In the genomic region with DNA sequence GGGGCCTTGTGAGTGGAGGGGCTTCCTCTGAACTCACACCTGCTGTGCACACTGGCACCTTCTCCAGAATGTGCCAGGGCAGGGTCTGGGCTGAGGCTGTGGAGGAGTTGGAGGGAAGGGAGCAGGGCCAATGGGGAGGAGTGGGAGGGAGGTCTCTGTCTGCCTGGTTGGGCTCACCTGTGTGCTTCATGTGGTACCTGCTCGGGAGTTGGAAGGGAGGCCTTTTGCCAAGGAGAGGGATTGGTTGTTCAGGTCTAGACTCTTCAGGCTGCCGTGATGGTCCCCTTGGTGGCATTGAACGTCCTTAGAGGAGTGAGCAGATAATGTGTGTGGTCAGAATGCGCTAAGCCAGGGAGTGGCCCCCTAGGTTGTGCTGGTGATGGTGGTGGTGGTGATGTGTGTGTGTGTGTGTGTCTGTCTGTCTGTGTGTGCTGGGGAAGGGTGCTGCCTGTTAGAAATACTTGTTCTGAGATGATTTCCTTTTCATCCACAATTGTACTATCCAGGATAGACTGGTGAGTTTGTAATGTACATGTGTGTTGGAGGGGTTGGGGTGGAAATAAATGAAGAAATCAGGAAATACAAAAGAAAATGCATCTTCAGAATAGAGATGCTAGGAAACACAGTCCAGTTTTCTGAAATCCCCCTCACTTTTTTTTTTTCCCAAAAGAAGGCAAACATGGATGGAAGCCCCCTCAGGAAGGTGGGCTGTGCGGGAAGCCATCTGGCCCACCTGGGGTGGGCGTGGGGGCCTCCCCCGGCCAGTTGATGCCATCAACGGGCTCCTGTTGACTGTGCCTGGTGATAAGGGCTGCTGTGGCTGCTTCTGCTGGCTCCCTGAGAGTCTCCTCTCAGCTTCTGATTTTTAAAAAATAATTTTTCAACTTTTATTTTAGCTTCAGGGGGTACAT, we compare ENCODE assay signal across 19 cellular contexts.
"Had no signal": no experiment of that assay in that cellular context is flagged by ENCODE, and none has a peak within 500 bp of the region (broad histone marks: within the 10 kb centered on the region; RNA-seq: fewer than 3 reads in every experiment).

No MANE protein-coding gene starts in this region.

- H3K36me3 ChIP-seq: gastrocnemius medialis, left ventricle myocardium inferior, sigmoid colon, stomach had no signal

- H3K27ac ChIP-seq: coronary artery, gastrocnemius medialis, left ventricle myocardium inferior, sigmoid colon, skin epidermis, stomach had no signal

- H3K36me3 Mint-ChIP-seq: immature natural killer cell; natural killer cell treated with Interleukin-12 subunit alpha and Interleukin-12 subunit beta and Interleukin-15 and Interleukin-18, amount 100 ng/mL, for 72 hours had no signal

- DNase-seq: effector CD8-positive, alpha-beta T cell; gastrocnemius medialis; immature natural killer cell; kidney; left cardiac atrium; left ventricle myocardium inferior; mesenchymal stem cell; midbrain; sigmoid colon; stimulated activated CD4-positive, alpha-beta T cell treated with anti-CD3 and anti-CD28 coated beads, Interleukin-2, amount 100 ng/mL, for 24 hours; stimulated activated CD4-positive, alpha-beta T cell treated with anti-CD3 and anti-CD28 coated beads, Interleukin-4, amount 100 ng/mL, for 4 hours; stimulated activated naive CD4-positive, alpha-beta T cell; stomach; trophoblast cell had no signal

- H3K9me3 ChIP-seq: gastrocnemius medialis, left ventricle myocardium inferior, sigmoid colon, stomach had no signal

- H3K4me3 Mint-ChIP-seq: immature natural killer cell; natural killer cell treated with Interleukin-12 subunit alpha and Interleukin-12 subunit beta and Interleukin-15 and Interleukin-18, amount 100 ng/mL, for 72 hours had no signal

- H3K27ac Mint-ChIP-seq: natural killer cell treated with Interleukin-12 subunit alpha and Interleukin-12 subunit beta and Interleukin-15 and Interleukin-18, amount 100 ng/mL, for 72 hours had no signal

- ATAC-seq: esophagus mucosa, gastrocnemius medialis, left cardiac atrium had no signal

- H3K9me3 Mint-ChIP-seq: immature natural killer cell; natural killer cell treated with Interleukin-12 subunit alpha and Interleukin-12 subunit beta and Interleukin-15 and Interleukin-18, amount 100 ng/mL, for 72 hours had no signal

- H3K4me3 ChIP-seq: coronary artery, gastrocnemius medialis, left ventricle myocardium inferior, lung, sigmoid colon, skin epidermis, stomach had no signal
